Comparison of ENCODE assay signal across 1 cellular context in genomic region chr20:49245921-49246740, GRCh38.
TF ChIP-seq lines count a peak whose summit lies in the region.

No MANE protein-coding gene starts in this region.

TF ChIP-seq in HEK293, 187 proteins besides CTCF, POLR2A, EP300 and RAD21 (continued from another document):
- TF ChIP-seq ELK4 (IDR thresholded peaks at IDR 0.05; ENCODE audit: borderline replicate concordance, low read depth, low read length) (no peak), MZF1 (tag by site-specific recombination; IDR thresholded peaks at IDR 0.05; ENCODE audit: borderline replicate concordance) (peak; percentile 56; the same call in 1 of the 2 replicates)
